Comparison of ENCODE assay signal across 17 cellular contexts in genomic region chr1:55321947-55322346, GRCh38.
DNase-seq lines count a peak whose midpoint lies in the region; ATAC-seq, FAIRE-seq and TF ChIP-seq lines count a peak whose summit lies in the region.
"Had no signal": no experiment of that assay in that cellular context is flagged by ENCODE, and none has a peak within 500 bp of the region (broad histone marks: within the 10 kb centered on the region; RNA-seq: fewer than 3 reads in every experiment).

No MANE protein-coding gene starts in this region.

- H3K27me3 ChIP-seq in PC-9 (ENCODE audit: insufficient read depth, low read depth) = no peaks in the 10 kb centered on the region
- no peaks in the 10 kb centered on the region for H3K27me3 ChIP-seq in small intestine (ENCODE audit: control insufficient read depth in 2 of 2, insufficient read depth in 2 of 2, low read length in 2 of 2)
- no peaks in the 10 kb centered on the region for H3K27me3 ChIP-seq in adrenal gland

- CTCF ChIA-PET in PC-9 (lab: Charles Lee) = no interaction called here

- TF ChIP-seq CTCF in PC-9 (conservative IDR thresholded peaks at IDR 0.05) (no peak), fibroblast of the aortic adventitia (IDR thresholded peaks at IDR 0.05; ENCODE audit: insufficient read depth, low read length) (no peak), adrenal gland (IDR thresholded peaks at IDR 0.05) (no peak)

- H3K9me3 ChIP-seq in PC-9 (ENCODE audit: insufficient read depth, low read depth) = no peaks in the 10 kb centered on the region
- H3K9me3 ChIP-seq in small intestine (ENCODE audit: control insufficient read depth, low read depth) = no peaks in the 10 kb centered on the region
- H3K9me3 ChIP-seq in adrenal gland (replicated peaks in 1 of 3) = no peaks in the 10 kb centered on the region
- H3K9me3 ChIP-seq: psoas muscle, suprapubic skin had no signal

- H3K4me3 ChIP-seq in PC-9 (no peak overlapping the region), fibroblast of the aortic adventitia (ENCODE audit: low read depth, low read length) (no peak overlapping the region), small intestine (ENCODE audit: low read depth in 1 of 2, low read length in 2 of 2) (no peak overlapping the region), adrenal gland (no peak overlapping the region)
- H3K4me3 ChIP-seq: psoas muscle, suprapubic skin had no signal

- no peaks in the 10 kb centered on the region for H4K20me1 ChIP-seq in PC-9 (ENCODE audit: insufficient read depth)

- H3K36me3 ChIP-seq in PC-9 (ENCODE audit: low read depth) = no peaks in the 10 kb centered on the region
- H3K36me3 ChIP-seq in small intestine (ENCODE audit: control insufficient read depth in 2 of 2, insufficient read depth in 2 of 2, low read length in 2 of 2) = no peaks in the 10 kb centered on the region
- H3K36me3 ChIP-seq in adrenal gland (replicated peaks in 1 of 2) = no peaks in the 10 kb centered on the region
- H3K36me3 ChIP-seq: suprapubic skin had no signal

- POLR2A ChIA-PET in PC-9 (lab: Charles Lee; ENCODE audit: unreplicated experiment) = interaction anchor here (0.6 kb wide), 1 partner anchor 22 kb away, joined by 3 read pairs; no protein-coding TSS in a partner anchor

- intact Hi-C loops in PC-9 (cut with micrococcal nuclease; ENCODE audit: unreplicated experiment) (loop anchor here (5.0 kb wide), 1 partner anchor 105 kb away; no protein-coding TSS in a partner anchor), adrenal gland (cut with DNase I) (no loop called here)

- 57 to 74% (median 66%) methylated on average over 2 of the region's 2 CpGs for WGBS in small intestine, 3 donors
- 25 to 81% (median 67%) methylated on average over 2 of the region's 2 CpGs for WGBS in adrenal gland, 4 donors

- no peak for FAIRE-seq in small intestine (lab: Jason Lieb, UNC)

- H3K79me2 ChIP-seq in PC-9 (ENCODE audit: low read depth) = no peaks in the 10 kb centered on the region

- no peak for TF ChIP-seq POLR2A in adrenal gland (IDR thresholded peaks at IDR 0.05)

- no peak overlapping the region for H2AFZ ChIP-seq in PC-9

- peak overlapping the region; percentile 24 for H3K27ac ChIP-seq in PC-9
- no peak overlapping the region for H3K27ac ChIP-seq in small intestine (ENCODE audit: low read depth in 1 of 2, low read length in 1 of 2)
- no peak overlapping the region for H3K27ac ChIP-seq in adrenal gland
- H3K27ac ChIP-seq: psoas muscle, suprapubic skin had no signal

- no peak for ATAC-seq in HG02623 (IDR thresholded peaks at IDR 0.05; ENCODE audit: unreplicated experiment)
- no peak for ATAC-seq in HG02759 (IDR thresholded peaks at IDR 0.05; ENCODE audit: unreplicated experiment)
- ATAC-seq: activated CD8-positive, alpha-beta T cell treated with anti-CD3 and anti-CD28 coated beads, Interleukin-2, amount 10 ng/mL, durations not matched to agents 7 days and 5 days; activated T-helper 17 cell treated with anti-CD3 and anti-CD28 coated beads, Interleukin-2, amount 50 U/mL, for 72 hours; CD8-positive, alpha-beta T cell; naive thymus-derived CD4-positive, alpha-beta T cell; psoas muscle had no signal

- H3K4me2 ChIP-seq in PC-9 = peak overlapping the region; percentile 10

- H3K4me1 ChIP-seq in PC-9 (replicated peaks; ENCODE audit: insufficient read depth) (peaks cover 25% of the 10 kb centered on the region), small intestine (ENCODE audit: control insufficient read depth in 2 of 2, insufficient read depth in 1 of 2, low read depth in 1 of 2, low read length in 1 of 2) (no peaks in the 10 kb centered on the region), adrenal gland (replicated peaks in 1 of 2) (no peaks in the 10 kb centered on the region)
- H3K4me1 ChIP-seq: psoas muscle, suprapubic skin had no signal

- no peaks in the 10 kb centered on the region for H3K9me2 ChIP-seq in PC-9 (ENCODE audit: insufficient read depth)

- H3F3A ChIP-seq in PC-9 (ENCODE audit: insufficient read depth, low read depth) = peaks cover 10% of the 10 kb centered on the region; the same call in 1 of the 2 replicates

- no TSS peak for BruUV-seq in PC-9 (replicated peaks; lab: Mats Ljungman, UMichigan)

- DNase-seq in AG20443 (ENCODE audit: low spot score) = peak; percentile 35
- peak; percentile 19 for DNase-seq in GM04503 (ENCODE audit: low read depth)
- DNase-seq in PC-9 = peak in 1 of 2 experiments; percentile 51
- DNase-seq in fibroblast of the aortic adventitia (ENCODE audit: low read depth) = peak; percentile 37
- DNase-seq in small intestine = no peak
- DNase-seq in adrenal gland = no peak
- DNase-seq: activated CD8-positive, alpha-beta T cell treated with anti-CD3 and anti-CD28 coated beads, Interleukin-2, amount 10 ng/mL, durations not matched to agents 7 days and 5 days; CD8-positive, alpha-beta T cell; GF-D8; naive thymus-derived CD4-positive, alpha-beta T cell; NCI-H187 treated with DMSO at 0.1 percent for 48 hours; psoas muscle; stimulated activated CD4-positive, alpha-beta T cell treated with anti-CD3 and anti-CD28 coated beads, Interleukin-1b, Interleukin-23, amount 100 ng/mL, for 48 hours had no signal

Comparison
In these comparisons a context has a peak if more than half of its experiments do, and no peak if none do; other contexts are left out.
1. DNase-seq: peak in AG20443 (single experiment), GM04503 (single experiment) and fibroblast of the aortic adventitia (single experiment); none in small intestine (single experiment) and adrenal gland (0 of 7).